In genomic region chr10:133394064-133394663, GRCh38 we compare ENCODE assay signal across 8 cellular contexts. TPM values are rescaled to one million over a fixed set of nuclear protein-coding genes. Genes with fewer than 3 reads are reported as not detected.
A peak's percentile ranks its signal among the peaks of the same experiment; 100 is the strongest.
DNase-seq lines count a peak whose midpoint lies in the region; TF ChIP-seq lines count a peak whose summit lies in the region.

Gene MTG1 (plus strand): TSS chr10:133394157. CDS start chr10:133394221, 64 bp downstream.

- TF ChIP-seq CTCF in osteoblast (IDR thresholded peaks at IDR 0.05; ENCODE audit: extremely low read depth, low read depth, low read length) (no peak), thyroid gland (IDR thresholded peaks at IDR 0.05) (peak in 3 of 6 experiments; percentile 13 to 35 (median 23))

- peaks cover 4% of the 10 kb centered on the region; the same call in 1 of the 2 replicates for H3K4me1 ChIP-seq in HAP-1
- H3K4me1 ChIP-seq in osteoblast (ENCODE audit: insufficient read depth, low read length) = peaks cover 4% of the 10 kb centered on the region
- H3K4me1 ChIP-seq in thyroid gland = peaks cover 14 to 15% of the 10 kb centered on the region in 2 donors

- H3K27ac ChIP-seq in osteoblast (ENCODE audit: low read depth, low read length) (peak within 1 kb of the TSS; percentile 83), thyroid gland (peak within 1 kb of the TSS; percentile 0 to 67 (median 62))

- H3K27me3 ChIP-seq in HAP-1 (ENCODE audit: low read depth) = no peaks in the 10 kb centered on the region
- no peaks in the 10 kb centered on the region for H3K27me3 ChIP-seq in MG63
- H3K27me3 ChIP-seq in osteoblast (ENCODE audit: insufficient read depth, low read length) = no peaks in the 10 kb centered on the region
- no peaks in the 10 kb centered on the region for H3K27me3 ChIP-seq in thyroid gland

- H3K4me3 ChIP-seq in HAP-1 (peak within 1 kb of the TSS; percentile 82), MG63 (peak within 1 kb of the TSS; percentile 97), osteoblast (ENCODE audit: insufficient read depth, low read length) (peak within 1 kb of the TSS; percentile 98), thyroid gland (replicated peaks in 1 of 3) (peak within 1 kb of the TSS; percentile 70 to 91 (median 77))

- H3K36me3 ChIP-seq in HAP-1 (replicated peaks) = peaks cover 25% of the 10 kb centered on the region
- H3K36me3 ChIP-seq in MG63 = peaks cover 26% of the 10 kb centered on the region
- peaks cover 34% of the 10 kb centered on the region for H3K36me3 ChIP-seq in osteoblast (ENCODE audit: insufficient read depth, low read length)
- peaks cover 0 to 9% of the 10 kb centered on the region in 2 donors for H3K36me3 ChIP-seq in thyroid gland

- peak within 1 kb of the TSS; percentile 98 for H3K27ac Mint-ChIP-seq in activated naive CD8-positive, alpha-beta T cell

- in situ Hi-C loops in HAP-1 (cut with MboI; ENCODE audit: low sequenced_read_pairs) = no loop called here

- peaks cover 4% of the 10 kb centered on the region for H3K36me3 Mint-ChIP-seq in activated naive CD8-positive, alpha-beta T cell

- H3K4me2 ChIP-seq in osteoblast (ENCODE audit: insufficient read depth, low read length) = peak within 1 kb of the TSS; percentile 94

- intact Hi-C loops in thyroid gland (cut with DNase I) = no loop called here

- peaks cover 46% of the 10 kb centered on the region for H3K79me2 ChIP-seq in osteoblast (ENCODE audit: insufficient read depth, low read length)

- peak within 1 kb of the TSS; percentile 96 for H3K4me3 Mint-ChIP-seq in activated naive CD8-positive, alpha-beta T cell

- H4K20me1 ChIP-seq in osteoblast (ENCODE audit: insufficient read depth, low read length) = peaks cover 2% of the 10 kb centered on the region

- H3K27me3 Mint-ChIP-seq in activated naive CD8-positive, alpha-beta T cell = no peaks in the 10 kb centered on the region

- DNase-seq in GM04504 (ENCODE audit: low read depth) (peak; percentile 84), HAP-1 (ENCODE audit: low spot score in 2 of 2) (peak; percentile 89 to 97), MG63 (peak; percentile 93), SK-N-DZ (ENCODE audit: low spot score) (peak; percentile 93), glomerular visceral epithelial cell (ENCODE audit: extremely low spot score) (peak; percentile 94), osteoblast (ENCODE audit: insufficient read length, low spot score, missing footprints) (peak; percentile 100), thyroid gland (peak; percentile 94 to 96)

- peak in 1 of 2 donors; percentile 83 for TF ChIP-seq POLR2A in thyroid gland (IDR thresholded peaks at IDR 0.05)

- no peaks in the 10 kb centered on the region for H3K9me3 Mint-ChIP-seq in activated naive CD8-positive, alpha-beta T cell (ENCODE audit: low read depth)

- H3K4me1 Mint-ChIP-seq in activated naive CD8-positive, alpha-beta T cell (ENCODE audit: low read depth) = peaks cover 46% of the 10 kb centered on the region

- H2AFZ ChIP-seq in osteoblast (ENCODE audit: low read length) = peak within 1 kb of the TSS; percentile 84

- WGBS in thyroid gland, 2 donors = 0 to 1% methylated on average over 23 to 65 of the region's 69 CpGs

- H3K9me3 ChIP-seq in HAP-1 = no peaks in the 10 kb centered on the region
- no peaks in the 10 kb centered on the region for H3K9me3 ChIP-seq in MG63
- no peaks in the 10 kb centered on the region for H3K9me3 ChIP-seq in osteoblast (ENCODE audit: low read depth, low read length)
- no peaks in the 10 kb centered on the region for H3K9me3 ChIP-seq in thyroid gland

RNA-seq across cellular contexts. Expression of gene MTG1, which starts in this region (rescaled TPM):
- total RNA-seq in MG63 (2014; rRNA removed; shearing (Covaris generic); ENCODE audit: low replicate concordance) = 33.6 and 39.4 TPM in 2 replicates
- 56.0 and 56.2 TPM in 2 replicates for polyA plus RNA-seq in SK-N-DZ (2014; cell fraction: cytosol; rRNA removed)
- polyA plus RNA-seq in SK-N-DZ (2014; cell fraction: nucleus; rRNA removed) = 120 and 134 TPM in 2 replicates
- 28.3 and 31.5 TPM in 2 replicates for total RNA-seq in osteoblast
- 10 to 100 TPM; 23.8 to 40.8 (median 35.0) TPM for total RNA-seq in thyroid gland

Comparison
In these comparisons a context has a peak if more than half of its experiments do, and no peak if none do; other contexts are left out.
1. Peak in every context shown above with its lines: DNase-seq, H3K4me3 ChIP-seq and H3K27ac ChIP-seq.